In the genomic region with DNA sequence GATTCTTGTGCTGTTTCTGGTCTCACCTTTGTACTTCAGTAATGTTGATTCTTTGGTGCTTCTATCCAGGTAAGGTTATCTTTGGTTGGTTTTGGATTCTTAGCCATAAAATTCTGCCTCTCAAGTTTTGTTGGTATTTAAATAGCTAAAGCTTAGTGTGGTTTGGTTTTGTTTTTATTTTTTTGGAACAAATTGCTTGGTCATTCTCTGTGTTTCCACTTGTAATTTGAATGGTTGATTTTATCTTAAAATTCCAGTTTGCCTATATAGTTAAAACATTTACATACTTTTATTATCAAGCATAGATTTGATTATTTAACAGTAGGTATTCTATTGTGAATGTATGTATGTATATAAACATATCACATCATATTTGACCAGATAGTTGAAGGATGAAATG, we compare ENCODE assay signal across 31 cellular contexts.
"Had no signal": no experiment of that assay in that cellular context is flagged by ENCODE, and none has a peak within 500 bp of the region (broad histone marks: within the 10 kb centered on the region; RNA-seq: fewer than 3 reads in every experiment).

No MANE protein-coding gene starts in this region.

- ATAC-seq: activated CD8-positive, alpha-beta memory T cell treated with anti-CD3 and anti-CD28 coated beads, Interleukin-2, amount 10 ng/mL, durations not matched to agents 7 days and 5 days; activated CD8-positive, alpha-beta T cell treated with anti-CD3 and anti-CD28 coated beads, Interleukin-2, amount 10 ng/mL, durations not matched to agents 7 days and 5 days; activated T-helper 17 cell treated with anti-CD3 and anti-CD28 coated beads, Interleukin-2, amount 50 U/mL, for 72 hours; heart left ventricle; T-cell had no signal

- H3K4me3 Mint-ChIP-seq: activated CD4-positive, alpha-beta memory T cell treated with anti-CD3 and anti-CD28 coated beads for 36 hours; activated CD4-positive, alpha-beta T cell treated with anti-CD3 and anti-CD28 coated beads for 36 hours; activated CD4-positive, alpha-beta T cell treated with anti-CD3 and anti-CD28 coated beads, Interleukin-2, amount 10 ng/mL, durations not matched to agents 24 days and 14 days; activated CD8-positive, alpha-beta memory T cell treated with anti-CD3 and anti-CD28 coated beads, Interleukin-2, amount 10 ng/mL, durations not matched to agents 7 days and 5 days; activated CD8-positive, alpha-beta T cell treated with anti-CD3 and anti-CD28 coated beads, Interleukin-2, amount 10 ng/mL, durations not matched to agents 7 days and 5 days; activated naive CD8-positive, alpha-beta T cell; activated T-helper 17 cell treated with anti-CD3 and anti-CD28 coated beads, Interleukin-2, amount 50 U/mL, for 72 hours; endodermal cell; T-cell; T-helper 1 cell treated with Interleukin-12 subunit alpha and Interleukin-12 subunit beta and Interleukin-4 antibody, amounts not matched to agents 30 μg/mL and 1 μg/mL, for 36 hours; T-helper 2 cell treated with Interferon-gamma antibody and Interleukin-4, amounts not matched to agents 5 μg/mL and 100 μg/mL, for 36 hours had no signal

- H3K27me3 ChIP-seq: ascending aorta, breast epithelium, colonic mucosa, heart left ventricle had no signal

- H3K27ac ChIP-seq: ascending aorta, breast epithelium, cardiac muscle cell, colonic mucosa, heart left ventricle had no signal

- DNase-seq: activated CD4-positive, alpha-beta memory T cell treated with anti-CD3 and anti-CD28 coated beads for 36 hours; activated CD4-positive, alpha-beta T cell treated with anti-CD3 and anti-CD28 coated beads for 36 hours; activated CD4-positive, alpha-beta T cell treated with anti-CD3 and anti-CD28 coated beads, Interleukin-2, amount 10 ng/mL, durations not matched to agents 24 days and 14 days; activated CD4-positive, CD25-positive, alpha-beta regulatory T cell; activated CD4-positive, CD25-positive, alpha-beta regulatory T cell treated with anti-CD3 and anti-CD28 coated beads, Interleukin-2, amount 50 U/mL, for 72 hours; activated CD8-positive, alpha-beta memory T cell treated with anti-CD3 and anti-CD28 coated beads, Interleukin-2, amount 10 ng/mL, durations not matched to agents 7 days and 5 days; activated CD8-positive, alpha-beta memory T cell treated with anti-CD3 and anti-CD28 coated beads, Interleukin-2, amount 50 U/mL, for 4 hours; activated CD8-positive, alpha-beta T cell treated with anti-CD3 and anti-CD28 coated beads, Interleukin-2, amount 10 ng/mL, durations not matched to agents 7 days and 5 days; activated effector memory CD4-positive, alpha-beta T cell treated with Interleukin-2 at 50 U/mL for 16 hours; activated gamma-delta T cell treated with Interleukin-2 at 50 U/mL for 16 hours; activated naive CD4-positive, alpha-beta T cell treated with anti-CD3 and anti-CD28 coated beads, Interleukin-2, amount 50 U/mL, for 16 hours; activated naive CD4-positive, alpha-beta T cell treated with Interleukin-2 at 50 U/mL for 16 hours; activated T-cell treated with anti-CD3 and anti-CD28 coated beads, Interleukin-2, amount 50 U/mL, for 1 hour; central memory CD4-positive, alpha-beta T cell; cerebellar nuclear complex; colonic mucosa; effector CD8-positive, alpha-beta T cell; endodermal cell; foreskin fibroblast; glutamatergic neuron; heart left ventricle; SW 1271; T-cell had no signal

- H3K9me3 ChIP-seq: ascending aorta, breast epithelium, colonic mucosa, heart left ventricle had no signal

- H3K27ac Mint-ChIP-seq: activated CD4-positive, alpha-beta memory T cell treated with anti-CD3 and anti-CD28 coated beads for 36 hours; activated CD4-positive, alpha-beta T cell treated with anti-CD3 and anti-CD28 coated beads for 36 hours; activated CD4-positive, alpha-beta T cell treated with anti-CD3 and anti-CD28 coated beads, Interleukin-2, amount 10 ng/mL, durations not matched to agents 24 days and 14 days; activated CD8-positive, alpha-beta memory T cell treated with anti-CD3 and anti-CD28 coated beads, Interleukin-2, amount 10 ng/mL, durations not matched to agents 7 days and 5 days; activated CD8-positive, alpha-beta T cell treated with anti-CD3 and anti-CD28 coated beads, Interleukin-2, amount 10 ng/mL, durations not matched to agents 7 days and 5 days; activated naive CD8-positive, alpha-beta T cell; activated T-helper 17 cell treated with anti-CD3 and anti-CD28 coated beads, Interleukin-2, amount 50 U/mL, for 72 hours; brain; endodermal cell; T-cell; T-helper 1 cell treated with Interleukin-12 subunit alpha and Interleukin-12 subunit beta and Interleukin-4 antibody, amounts not matched to agents 30 μg/mL and 1 μg/mL, for 36 hours; T-helper 2 cell treated with Interferon-gamma antibody and Interleukin-4, amounts not matched to agents 5 μg/mL and 100 μg/mL, for 36 hours had no signal

- H3K36me3 Mint-ChIP-seq: activated CD4-positive, alpha-beta memory T cell treated with anti-CD3 and anti-CD28 coated beads for 36 hours; activated naive CD8-positive, alpha-beta T cell; T-cell had no signal

- H3K27me3 Mint-ChIP-seq: activated CD4-positive, alpha-beta memory T cell treated with anti-CD3 and anti-CD28 coated beads for 36 hours; activated CD4-positive, alpha-beta T cell treated with anti-CD3 and anti-CD28 coated beads for 36 hours; activated CD4-positive, alpha-beta T cell treated with anti-CD3 and anti-CD28 coated beads, Interleukin-2, amount 10 ng/mL, durations not matched to agents 24 days and 14 days; activated CD8-positive, alpha-beta memory T cell treated with anti-CD3 and anti-CD28 coated beads, Interleukin-2, amount 10 ng/mL, durations not matched to agents 7 days and 5 days; activated naive CD8-positive, alpha-beta T cell; activated T-helper 17 cell treated with anti-CD3 and anti-CD28 coated beads, Interleukin-2, amount 50 U/mL, for 72 hours; T-cell had no signal

- H3K4me3 ChIP-seq: ascending aorta, breast epithelium, cardiac muscle cell, colonic mucosa, heart left ventricle had no signal

- H3K9me3 Mint-ChIP-seq: activated CD4-positive, alpha-beta memory T cell treated with anti-CD3 and anti-CD28 coated beads for 36 hours; activated CD4-positive, alpha-beta T cell treated with anti-CD3 and anti-CD28 coated beads, Interleukin-2, amount 10 ng/mL, durations not matched to agents 24 days and 14 days; activated T-helper 17 cell treated with anti-CD3 and anti-CD28 coated beads, Interleukin-2, amount 50 U/mL, for 72 hours; brain; endodermal cell; T-cell; T-helper 1 cell treated with Interleukin-12 subunit alpha and Interleukin-12 subunit beta and Interleukin-4 antibody, amounts not matched to agents 30 μg/mL and 1 μg/mL, for 36 hours; T-helper 2 cell treated with Interferon-gamma antibody and Interleukin-4, amounts not matched to agents 5 μg/mL and 100 μg/mL, for 36 hours had no signal

- H3K4me1 ChIP-seq: breast epithelium, colonic mucosa had no signal

- H3K36me3 ChIP-seq: ascending aorta, breast epithelium, cardiac muscle cell, colonic mucosa, heart left ventricle had no signal
